ENCODE assay signal across 9 cellular contexts in the genomic region with DNA sequence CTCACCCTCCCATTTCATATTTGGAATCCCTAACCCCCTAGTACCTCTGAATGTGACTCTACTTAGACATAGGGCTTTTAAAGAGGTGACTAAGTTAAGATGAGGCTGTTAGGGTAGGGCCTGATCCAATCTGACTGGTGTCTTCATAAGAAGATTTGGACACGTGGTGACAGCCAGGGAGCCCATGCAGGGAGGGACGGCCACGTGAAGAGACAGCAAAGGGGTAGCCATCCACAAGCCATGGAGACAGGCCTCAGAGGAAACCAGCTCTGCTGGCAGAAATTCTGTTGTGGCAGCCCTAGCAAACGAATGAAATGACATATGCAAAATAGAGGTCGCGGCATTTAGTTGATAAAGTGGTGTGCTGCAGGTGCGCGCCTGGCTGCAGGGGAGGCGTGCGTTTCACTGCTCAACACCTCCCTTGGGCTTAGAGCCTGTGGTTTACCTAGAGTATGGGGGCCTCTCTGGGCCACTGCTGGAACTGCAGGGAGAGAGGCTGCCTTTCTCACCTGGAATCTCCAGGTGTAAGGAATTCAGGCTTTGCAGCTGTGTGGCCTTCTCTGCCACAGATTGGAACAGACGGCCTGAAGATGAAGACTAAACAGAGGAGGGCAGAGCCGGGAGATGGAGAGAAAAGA. TPM values are rescaled to one million over a fixed set of nuclear protein-coding genes. Genes with fewer than 3 reads are reported as not detected.
DNase-seq lines count a peak whose midpoint lies in the region; ATAC-seq and TF ChIP-seq lines count a peak whose summit lies in the region.
"Had no signal": no experiment of that assay in that cellular context is flagged by ENCODE, and none has a peak within 500 bp of the region (broad histone marks: within the 10 kb centered on the region; RNA-seq: fewer than 3 reads in every experiment).

No MANE protein-coding gene starts in this region.

- TF ChIP-seq POLR2A in heart left ventricle (IDR thresholded peaks at IDR 0.05) = no peak

- H3K27ac ChIP-seq in heart left ventricle = no peak overlapping the region
- H3K27ac ChIP-seq: skin epidermis had no signal

- DNase-seq in NCI-H2171 (lab: John Stamatoyannopoulos, UW) = peak; percentile 66
- peak; percentile 26 for DNase-seq in activated CD8-positive, alpha-beta memory T cell treated with anti-CD3 and anti-CD28 coated beads, Interleukin-2, amount 50 U/mL, for 1 hour (ENCODE audit: extremely low read depth)
- no peak for DNase-seq in heart left ventricle
- DNase-seq in stimulated activated CD4-positive, alpha-beta T cell treated with anti-CD3 and anti-CD28 coated beads, TNF-alpha, amount 100 ng/mL, for 1 hour (ENCODE audit: low read depth in 3 of 3, low spot score in 1 of 3) = peak in 2 of 3 donors; percentile 9 to 30
- DNase-seq in amniotic stem cell (lab: John Stamatoyannopoulos, UW) = no peak
- DNase-seq in AG08395 (ENCODE audit: low spot score) = no peak

- peaks cover 0 to 10% (median 0%) of the 10 kb centered on the region in 12 donors for H3K4me1 ChIP-seq in heart left ventricle

- ATAC-seq in GM18508 (IDR thresholded peaks at IDR 0.05; ENCODE audit: insufficient read depth, unreplicated experiment) = peak; percentile 63
- ATAC-seq in HG02642 (IDR thresholded peaks at IDR 0.05; ENCODE audit: poor library complexity, unreplicated experiment) = peak; percentile 81
- ATAC-seq in heart left ventricle = peak in 1 of 4 donors; percentile 43

- H3K9me3 ChIP-seq in heart left ventricle = peaks cover 0 to 14% (median 8%) of the 10 kb centered on the region in 12 donors

- no peaks in the 10 kb centered on the region for H3K27me3 ChIP-seq in heart left ventricle

- WGBS in heart left ventricle, 4 donors = 36 to 49% (median 47%) methylated on average over 12 of the region's 12 CpGs

- intact Hi-C loops in heart left ventricle (cut with DNase I) = loop anchor here in 9 of 10 donors (1.0 to 10.0 kb wide), 11 partner anchors 83 to 530 kb away; partner anchors contain the start of gene GRPEL2 (in 1 of the 9)

- TF ChIP-seq CTCF in heart left ventricle (IDR thresholded peaks at IDR 0.05) = peak in 10 of 12 donors; percentile 16 to 48 (median 38)

- no peaks in the 10 kb centered on the region for H3K36me3 ChIP-seq in heart left ventricle

- no peak overlapping the region for H3K4me3 ChIP-seq in heart left ventricle
- H3K4me3 ChIP-seq: skin epidermis had no signal

RNA-seq across cellular contexts. Expression of gene AFAP1L1, which starts 7.1 kb away (rescaled TPM):
- 10 to 100 TPM; 30.4 to 57.7 (median 45.0) TPM for total RNA-seq in heart left ventricle
- polyA plus RNA-seq in heart left ventricle = 10 to 100 TPM; 32.2 to 49.5 TPM

Comparison
In these comparisons a context has a peak if more than half of its experiments do, and no peak if none do; other contexts are left out.
1. DNase-seq: peak in NCI-H2171 (single experiment), activated CD8-positive, alpha-beta memory T cell treated with anti-CD3 and anti-CD28 coated beads, Interleukin-2, amount 50 U/mL, for 1 hour (single experiment) and stimulated activated CD4-positive, alpha-beta T cell treated with anti-CD3 and anti-CD28 coated beads, TNF-alpha, amount 100 ng/mL, for 1 hour (2 of 3); none in heart left ventricle (0 of 5), amniotic stem cell (single experiment) and AG08395 (single experiment).